28 cellular contexts compared by ENCODE assay signal in genomic region chr3:4684976-4685375, GRCh38.
"Had no signal": no experiment of that assay in that cellular context is flagged by ENCODE, and none has a peak within 500 bp of the region (broad histone marks: within the 10 kb centered on the region; RNA-seq: fewer than 3 reads in every experiment).

No MANE protein-coding gene starts in this region.

- DNase-seq: activated effector memory CD4-positive, alpha-beta T cell treated with anti-CD3 and anti-CD28 coated beads, Interleukin-2, amount 50 U/mL, for 16 hours; activated effector memory CD4-positive, alpha-beta T cell treated with Interleukin-2 at 50 U/mL for 16 hours; activated gamma-delta T cell; activated gamma-delta T cell treated with Interleukin-2 at 50 U/mL for 16 hours; activated naive CD4-positive, alpha-beta T cell; activated naive CD4-positive, alpha-beta T cell treated with anti-CD3 and anti-CD28 coated beads for 36 hours; activated naive CD4-positive, alpha-beta T cell treated with anti-CD3 and anti-CD28 coated beads, Interleukin-2, amount 10 ng/mL, durations not matched to agents 7 days and 5 days; activated naive CD4-positive, alpha-beta T cell treated with anti-CD3 and anti-CD28 coated beads, Interleukin-2, amount 50 U/mL, for 16 hours; activated naive CD4-positive, alpha-beta T cell treated with Interleukin-2 at 50 U/mL for 16 hours; activated naive CD8-positive, alpha-beta T cell treated with anti-CD3 and anti-CD28 coated beads for 36 hours; activated naive CD8-positive, alpha-beta T cell treated with anti-CD3 and anti-CD28 coated beads, Interleukin-2, amount 10 ng/mL, durations not matched to agents 7 days and 5 days; activated naive CD8-positive, alpha-beta T cell treated with anti-CD3 and anti-CD28 coated beads, Interleukin-2, amount 50 U/mL, for 24 hours; activated T-cell treated with anti-CD3 and anti-CD28 coated beads, Interleukin-2, amount 50 U/mL, for 24 hours; activated T-cell treated with anti-CD3 and anti-CD28 coated beads, Interleukin-2, amount 50 U/mL, for 4 hours; activated T-cell treated with anti-CD3 and anti-CD28 coated beads, Interleukin-2, amount 50 U/mL, for 48 hours; activated T-cell treated with anti-CD3 and anti-CD28 coated beads, Interleukin-2, amount 50 U/mL, for 72 hours; adrenal gland; amniotic stem cell; amygdala; anterior cingulate cortex; aorta; body of pancreas; brain microvascular endothelial cell; central memory CD4-positive, alpha-beta T cell; cerebellar nuclear complex had no signal

- H3K4me1 ChIP-seq: adrenal gland, ascending aorta, breast epithelium had no signal

- H3K27me3 ChIP-seq: adrenal gland, ascending aorta, body of pancreas, brain microvascular endothelial cell, breast epithelium, cardiac muscle cell had no signal

- H3K36me3 ChIP-seq: brain microvascular endothelial cell, breast epithelium had no signal

- H3K27ac ChIP-seq: adrenal gland, ascending aorta, body of pancreas, brain microvascular endothelial cell, breast epithelium, cardiac muscle cell had no signal

- H3K9me3 ChIP-seq: adrenal gland, body of pancreas had no signal

- H3K4me3 ChIP-seq: adrenal gland, ascending aorta, body of pancreas, breast epithelium, cardiac muscle cell had no signal
